ENCODE assay signal across 22 cellular contexts in the genomic region with DNA sequence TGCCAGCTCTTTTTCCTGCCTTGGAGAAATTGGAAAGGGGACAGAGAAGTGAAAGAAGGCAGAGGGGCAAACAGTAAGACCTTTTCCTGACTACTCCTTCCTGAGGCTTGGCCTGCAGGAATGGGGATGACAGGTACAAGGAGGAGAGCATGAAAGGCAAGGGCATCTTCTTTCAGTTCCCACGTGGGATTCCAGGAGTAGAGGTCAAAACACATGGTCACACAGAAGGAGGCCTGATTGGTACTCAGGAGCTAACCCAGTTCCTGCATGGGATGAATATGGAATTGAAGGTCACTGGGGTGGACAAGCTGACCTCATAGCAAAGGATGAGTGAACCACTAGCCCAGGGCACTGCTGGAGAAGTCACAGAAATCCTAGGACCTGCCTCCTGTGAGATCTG.
"Had no signal": no experiment of that assay in that cellular context is flagged by ENCODE, and none has a peak within 500 bp of the region (broad histone marks: within the 10 kb centered on the region; RNA-seq: fewer than 3 reads in every experiment).

No MANE protein-coding gene starts in this region.

- DNase-seq: Karpas-422, KG1, MG63, NCI-H1092, NCI-H1105 treated with DMSO at 0.1 percent for 48 hours, NCI-H1436, NCI-H187, NCI-H2029, NCI-H2081 treated with DMSO at 0.1 percent for 48 hours, NCI-H2171, NCI-H226, NCI-H446, NCI-H510A, NCI-H524 treated with DMSO at 0.1 percent for 48 hours, NCI-H69, NCI-H774, Right ventricle myocardium superior, RPMI8226, SIG-M5 had no signal

- H3K4me3 ChIP-seq: MG63, SJSA1, SK-N-MC had no signal

- H3K9me3 ChIP-seq: MG63, SJSA1 had no signal

- H3K36me3 ChIP-seq: MG63, SJSA1 had no signal

- H3K27ac ChIP-seq: HL-60, SJSA1, SK-N-MC had no signal

- H3K27me3 ChIP-seq: MG63, SJSA1 had no signal
